In the genomic region with DNA sequence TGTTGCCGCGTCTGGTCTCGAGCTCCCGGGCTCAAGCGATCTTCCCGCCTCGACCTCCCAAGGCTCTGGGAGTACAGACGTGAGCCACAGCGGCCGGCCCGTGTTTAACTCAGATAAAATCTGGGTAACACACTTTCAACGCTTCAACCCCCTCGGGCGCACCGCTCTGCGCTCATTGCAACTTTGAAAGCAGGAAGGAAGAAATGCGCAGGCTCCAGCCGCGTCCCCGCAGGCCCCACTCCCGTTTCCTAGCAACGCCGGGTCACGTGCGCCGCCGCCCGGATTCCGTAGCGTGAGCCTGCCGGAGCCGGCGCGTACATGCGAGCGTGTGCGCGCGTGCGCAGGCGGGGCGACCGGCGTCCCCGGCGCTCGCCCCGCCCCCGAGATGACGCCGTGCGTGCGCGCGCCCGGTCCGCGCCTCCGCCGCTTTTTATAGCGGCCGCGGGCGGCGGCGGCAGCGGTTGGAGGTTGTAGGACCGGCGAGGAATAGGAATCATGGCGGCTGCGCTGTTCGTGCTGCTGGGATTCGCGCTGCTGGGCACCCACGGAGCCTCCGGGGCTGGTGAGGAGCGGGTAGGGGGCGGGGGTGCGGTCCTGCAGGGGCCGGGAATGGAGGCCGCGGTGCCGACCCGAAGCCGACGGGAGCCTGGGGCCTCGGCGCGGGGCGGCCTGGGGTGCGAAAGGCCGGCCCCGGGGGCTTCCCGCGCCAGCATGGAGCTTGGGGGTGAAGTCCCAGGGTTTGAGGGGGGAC, we compare ENCODE assay signal across 1 cellular context.
TF ChIP-seq lines count a peak whose summit lies in the region.

A gene (plus strand): TSS at position 457 of the 751 bp plus-strand sequence. CDS start 39 bp downstream, at position 496.

TF ChIP-seq in K562, 482 proteins besides CTCF, POLR2A, EP300 and RAD21 (continued from another document and continues in another):
- TF ChIP-seq, protein P1, sequence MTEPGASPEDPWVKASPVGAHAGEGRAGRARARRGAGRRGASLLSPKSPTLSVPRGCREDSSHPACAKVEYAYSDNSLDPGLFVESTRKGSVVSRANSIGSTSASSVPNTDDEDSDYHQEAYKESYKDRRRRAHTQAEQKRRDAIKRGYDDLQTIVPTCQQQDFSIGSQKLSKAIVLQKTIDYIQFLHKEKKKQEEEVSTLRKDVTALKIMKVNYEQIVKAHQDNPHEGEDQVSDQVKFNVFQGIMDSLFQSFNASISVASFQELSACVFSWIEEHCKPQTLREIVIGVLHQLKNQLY (CRISPR knock-in tag; conservative IDR thresholded peaks at IDR 0.05) = no peak
- no peak for TF ChIP-seq SP2 (IDR thresholded peaks at IDR 0.05; ENCODE audit: extremely low read depth, low read depth, low read length, poor library complexity, severe bottlenecking)
- peak; percentile 55; the same call in 1 of the 2 replicates for TF ChIP-seq MYNN (IDR thresholded peaks at IDR 0.05)
- TF ChIP-seq MYNN (CRISPR knock-in tag; IDR thresholded peaks at IDR 0.05) = no peak
- TF ChIP-seq GTF2E2 (tag; IDR thresholded peaks at IDR 0.05) = peak; percentile 88
- TF ChIP-seq RBM17 (IDR thresholded peaks at IDR 0.05; ENCODE audit: borderline replicate concordance, low read depth, low read length) = no peak
- TF ChIP-seq SREBF2 (CRISPR knock-in tag; IDR thresholded peaks at IDR 0.05) = no peak
- TF ChIP-seq ZNF146 (CRISPR knock-in tag; IDR thresholded peaks at IDR 0.05; ENCODE audit: unreplicated experiment) = no peak
- TF ChIP-seq NEUROD1 (IDR thresholded peaks at IDR 0.05; ENCODE audit: borderline replicate concordance, low read depth, low read length, partially characterized antibody) = no peak
- no peak for TF ChIP-seq NR2C2 (CRISPR knock-in tag; IDR thresholded peaks at IDR 0.05)
- TF ChIP-seq NR2C2 (tag; IDR thresholded peaks at IDR 0.05) = peak; percentile 32; the same call in 1 of the 2 replicates
- peak in 1 of 2 experiments; percentile 95; a peak in 2 of 4 replicates for TF ChIP-seq RCOR1 (IDR thresholded peaks at IDR 0.05; ENCODE audit: borderline replicate concordance in 1 of 2, low read depth in 2 of 2, low read length in 2 of 2)
- no peak for TF ChIP-seq PTRF (tag; IDR thresholded peaks at IDR 0.05)
- TF ChIP-seq ESRRA (IDR thresholded peaks at IDR 0.05; ENCODE audit: borderline replicate concordance, low read depth) = peak; percentile 55; the same call in 1 of the 2 replicates
- TF ChIP-seq ZNF830 (CRISPR knock-in tag; IDR thresholded peaks at IDR 0.05) = no peak
- TF ChIP-seq, protein P2, sequence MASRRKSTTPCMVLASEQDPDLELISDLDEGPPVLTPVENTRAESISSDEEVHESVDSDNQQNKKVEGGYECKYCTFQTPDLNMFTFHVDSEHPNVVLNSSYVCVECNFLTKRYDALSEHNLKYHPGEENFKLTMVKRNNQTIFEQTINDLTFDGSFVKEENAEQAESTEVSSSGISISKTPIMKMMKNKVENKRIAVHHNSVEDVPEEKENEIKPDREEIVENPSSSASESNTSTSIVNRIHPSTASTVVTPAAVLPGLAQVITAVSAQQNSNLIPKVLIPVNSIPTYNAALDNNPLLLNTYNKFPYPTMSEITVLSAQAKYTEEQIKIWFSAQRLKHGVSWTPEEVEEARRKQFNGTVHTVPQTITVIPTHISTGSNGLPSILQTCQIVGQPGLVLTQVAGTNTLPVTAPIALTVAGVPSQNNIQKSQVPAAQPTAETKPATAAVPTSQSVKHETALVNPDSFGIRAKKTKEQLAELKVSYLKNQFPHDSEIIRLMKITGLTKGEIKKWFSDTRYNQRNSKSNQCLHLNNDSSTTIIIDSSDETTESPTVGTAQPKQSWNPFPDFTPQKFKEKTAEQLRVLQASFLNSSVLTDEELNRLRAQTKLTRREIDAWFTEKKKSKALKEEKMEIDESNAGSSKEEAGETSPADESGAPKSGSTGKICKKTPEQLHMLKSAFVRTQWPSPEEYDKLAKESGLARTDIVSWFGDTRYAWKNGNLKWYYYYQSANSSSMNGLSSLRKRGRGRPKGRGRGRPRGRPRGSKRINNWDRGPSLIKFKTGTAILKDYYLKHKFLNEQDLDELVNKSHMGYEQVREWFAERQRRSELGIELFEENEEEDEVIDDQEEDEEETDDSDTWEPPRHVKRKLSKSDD (conservative IDR thresholded peaks at IDR 0.05; ENCODE audit: low read length) = no peak; the same call in 1 of the 2 replicates
- no peak for TF ChIP-seq WHSC1 (IDR thresholded peaks at IDR 0.05; ENCODE audit: low read length)
- peak; percentile 37; the same call in 1 of the 2 replicates for TF ChIP-seq ZNF780A (CRISPR knock-in tag; IDR thresholded peaks at IDR 0.05)
- TF ChIP-seq, protein P3, sequence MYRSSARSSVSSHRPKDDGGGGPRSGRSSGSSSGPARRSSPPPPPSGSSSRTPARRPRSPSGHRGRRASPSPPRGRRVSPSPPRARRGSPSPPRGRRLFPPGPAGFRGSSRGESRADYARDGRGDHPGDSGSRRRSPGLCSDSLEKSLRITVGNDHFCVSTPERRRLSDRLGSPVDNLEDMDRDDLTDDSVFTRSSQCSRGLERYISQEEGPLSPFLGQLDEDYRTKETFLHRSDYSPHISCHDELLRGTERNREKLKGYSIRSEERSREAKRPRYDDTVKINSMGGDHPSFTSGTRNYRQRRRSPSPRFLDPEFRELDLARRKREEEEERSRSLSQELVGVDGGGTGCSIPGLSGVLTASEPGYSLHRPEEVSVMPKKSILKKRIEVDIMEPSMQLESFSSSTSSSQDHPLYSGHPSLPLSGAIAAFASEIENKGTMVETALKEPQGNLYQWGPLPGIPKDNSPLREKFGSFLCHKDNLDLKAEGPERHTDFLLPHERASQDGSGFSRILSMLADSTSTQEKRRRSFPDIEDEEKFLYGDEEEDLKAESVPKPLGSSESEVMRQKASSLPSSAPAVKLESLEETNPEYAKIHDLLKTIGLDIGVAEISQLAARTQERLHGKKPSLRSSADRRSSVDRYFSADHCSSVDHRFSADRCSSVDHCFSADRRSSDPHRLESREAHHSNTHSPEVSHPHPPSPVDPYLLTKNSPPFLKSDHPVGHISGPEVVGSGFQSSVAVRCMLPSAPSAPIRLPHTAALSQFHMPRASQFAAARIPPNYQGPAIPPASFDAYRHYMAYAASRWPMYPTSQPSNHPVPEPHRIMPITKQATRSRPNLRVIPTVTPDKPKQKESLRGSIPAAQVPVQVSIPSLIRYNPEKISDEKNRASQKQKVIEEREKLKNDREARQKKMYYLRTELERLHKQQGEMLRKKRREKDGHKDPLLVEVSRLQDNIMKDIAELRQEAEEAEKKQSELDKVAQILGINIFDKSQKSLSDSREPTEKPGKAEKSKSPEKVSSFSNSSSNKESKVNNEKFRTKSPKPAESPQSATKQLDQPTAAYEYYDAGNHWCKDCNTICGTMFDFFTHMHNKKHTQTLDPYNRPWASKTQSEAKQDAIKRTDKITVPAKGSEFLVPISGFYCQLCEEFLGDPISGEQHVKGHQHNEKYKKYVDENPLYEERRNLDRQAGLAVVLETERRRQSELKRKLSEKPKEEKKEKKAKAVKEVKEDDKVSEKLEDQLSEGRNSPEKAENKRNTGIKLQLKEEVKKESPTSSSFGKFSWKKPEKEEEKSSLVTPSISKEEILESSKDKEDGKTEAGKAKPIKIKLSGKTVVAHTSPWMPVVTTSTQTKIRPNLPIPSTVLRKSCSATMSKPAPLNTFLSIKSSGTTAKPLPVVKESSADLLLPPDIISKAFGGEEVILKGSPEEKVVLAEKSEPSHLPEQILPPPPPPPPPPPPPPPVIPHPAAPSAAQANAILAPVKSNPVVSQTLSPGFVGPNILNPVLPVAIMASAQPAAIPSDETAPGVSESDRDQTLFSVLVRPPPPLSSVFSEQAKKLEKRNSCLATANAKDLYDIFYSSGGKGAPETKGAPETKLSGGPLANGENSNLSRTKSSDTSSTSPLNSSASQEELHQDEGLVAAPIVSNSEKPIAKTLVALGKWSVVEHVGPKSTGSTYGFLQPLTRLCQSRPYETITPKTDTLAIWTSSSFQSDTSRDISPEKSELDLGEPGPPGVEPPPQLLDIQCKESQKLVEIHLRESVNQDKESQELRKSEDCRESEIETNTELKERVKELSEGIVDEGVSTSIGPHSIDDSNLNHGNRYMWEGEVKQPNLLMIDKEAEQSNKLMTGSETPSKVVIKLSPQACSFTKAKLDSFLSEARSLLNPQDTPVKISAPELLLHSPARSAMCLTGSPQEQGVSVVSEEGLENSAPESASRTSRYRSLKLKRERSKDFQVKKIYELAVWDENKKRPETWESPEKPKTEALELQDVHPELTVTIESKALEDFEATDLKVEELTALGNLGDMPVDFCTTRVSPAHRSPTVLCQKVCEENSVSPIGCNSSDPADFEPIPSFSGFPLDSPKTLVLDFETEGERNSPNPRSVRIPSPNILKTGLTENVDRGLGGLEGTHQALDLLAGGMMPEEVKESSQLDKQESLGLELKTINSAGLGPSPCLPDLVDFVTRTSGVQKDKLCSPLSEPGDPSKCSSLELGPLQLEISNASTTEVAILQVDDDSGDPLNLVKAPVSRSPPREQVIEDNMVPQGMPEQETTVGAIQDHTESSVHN (IDR thresholded peaks at IDR 0.05; ENCODE audit: borderline replicate concordance in 1 of 2, low read depth in 1 of 2) = no peak
- no peak for TF ChIP-seq JUN (IDR thresholded peaks at IDR 0.05; ENCODE audit: borderline replicate concordance, low read depth, low read length)
- no peak for TF ChIP-seq JUN (CRISPR knock-in tag; IDR thresholded peaks at IDR 0.05; ENCODE audit: borderline replicate concordance)
- no peak for TF ChIP-seq MTA2 (IDR thresholded peaks at IDR 0.05; ENCODE audit: low read depth)
- TF ChIP-seq, protein P4, sequence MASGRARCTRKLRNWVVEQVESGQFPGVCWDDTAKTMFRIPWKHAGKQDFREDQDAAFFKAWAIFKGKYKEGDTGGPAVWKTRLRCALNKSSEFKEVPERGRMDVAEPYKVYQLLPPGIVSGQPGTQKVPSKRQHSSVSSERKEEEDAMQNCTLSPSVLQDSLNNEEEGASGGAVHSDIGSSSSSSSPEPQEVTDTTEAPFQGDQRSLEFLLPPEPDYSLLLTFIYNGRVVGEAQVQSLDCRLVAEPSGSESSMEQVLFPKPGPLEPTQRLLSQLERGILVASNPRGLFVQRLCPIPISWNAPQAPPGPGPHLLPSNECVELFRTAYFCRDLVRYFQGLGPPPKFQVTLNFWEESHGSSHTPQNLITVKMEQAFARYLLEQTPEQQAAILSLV (tag; IDR thresholded peaks at IDR 0.05) = no peak
- no peak for TF ChIP-seq ZNF586 (CRISPR knock-in tag; conservative IDR thresholded peaks at IDR 0.05)
- TF ChIP-seq BDP1 (IDR thresholded peaks at IDR 0.05; ENCODE audit: insufficient read depth, insufficient read length) = no peak
- no peak for TF ChIP-seq MAFK (IDR thresholded peaks at IDR 0.05; ENCODE audit: low read length)
- TF ChIP-seq SMAD3 (CRISPR knock-in tag; conservative IDR thresholded peaks at IDR 0.05) = no peak
- TF ChIP-seq, protein P5, sequence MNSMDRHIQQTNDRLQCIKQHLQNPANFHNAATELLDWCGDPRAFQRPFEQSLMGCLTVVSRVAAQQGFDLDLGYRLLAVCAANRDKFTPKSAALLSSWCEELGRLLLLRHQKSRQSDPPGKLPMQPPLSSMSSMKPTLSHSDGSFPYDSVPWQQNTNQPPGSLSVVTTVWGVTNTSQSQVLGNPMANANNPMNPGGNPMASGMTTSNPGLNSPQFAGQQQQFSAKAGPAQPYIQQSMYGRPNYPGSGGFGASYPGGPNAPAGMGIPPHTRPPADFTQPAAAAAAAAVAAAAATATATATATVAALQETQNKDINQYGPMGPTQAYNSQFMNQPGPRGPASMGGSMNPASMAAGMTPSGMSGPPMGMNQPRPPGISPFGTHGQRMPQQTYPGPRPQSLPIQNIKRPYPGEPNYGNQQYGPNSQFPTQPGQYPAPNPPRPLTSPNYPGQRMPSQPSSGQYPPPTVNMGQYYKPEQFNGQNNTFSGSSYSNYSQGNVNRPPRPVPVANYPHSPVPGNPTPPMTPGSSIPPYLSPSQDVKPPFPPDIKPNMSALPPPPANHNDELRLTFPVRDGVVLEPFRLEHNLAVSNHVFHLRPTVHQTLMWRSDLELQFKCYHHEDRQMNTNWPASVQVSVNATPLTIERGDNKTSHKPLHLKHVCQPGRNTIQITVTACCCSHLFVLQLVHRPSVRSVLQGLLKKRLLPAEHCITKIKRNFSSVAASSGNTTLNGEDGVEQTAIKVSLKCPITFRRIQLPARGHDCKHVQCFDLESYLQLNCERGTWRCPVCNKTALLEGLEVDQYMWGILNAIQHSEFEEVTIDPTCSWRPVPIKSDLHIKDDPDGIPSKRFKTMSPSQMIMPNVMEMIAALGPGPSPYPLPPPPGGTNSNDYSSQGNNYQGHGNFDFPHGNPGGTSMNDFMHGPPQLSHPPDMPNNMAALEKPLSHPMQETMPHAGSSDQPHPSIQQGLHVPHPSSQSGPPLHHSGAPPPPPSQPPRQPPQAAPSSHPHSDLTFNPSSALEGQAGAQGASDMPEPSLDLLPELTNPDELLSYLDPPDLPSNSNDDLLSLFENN (IDR thresholded peaks at IDR 0.05; ENCODE audit: low read depth in 2 of 2, low read length in 2 of 2) = peak in 1 of 2 experiments; percentile 54; a peak in 2 of 4 replicates
- TF ChIP-seq, protein P6, sequence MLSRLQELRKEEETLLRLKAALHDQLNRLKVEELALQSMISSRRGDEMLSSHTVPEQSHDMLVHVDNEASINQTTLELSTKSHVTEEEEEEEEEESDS (CRISPR knock-in tag; IDR thresholded peaks at IDR 0.05) = no peak
- TF ChIP-seq HNRNPK (IDR thresholded peaks at IDR 0.05; ENCODE audit: low read depth, low read length, poor library complexity, severe bottlenecking) = no peak
- TF ChIP-seq, protein P7, sequence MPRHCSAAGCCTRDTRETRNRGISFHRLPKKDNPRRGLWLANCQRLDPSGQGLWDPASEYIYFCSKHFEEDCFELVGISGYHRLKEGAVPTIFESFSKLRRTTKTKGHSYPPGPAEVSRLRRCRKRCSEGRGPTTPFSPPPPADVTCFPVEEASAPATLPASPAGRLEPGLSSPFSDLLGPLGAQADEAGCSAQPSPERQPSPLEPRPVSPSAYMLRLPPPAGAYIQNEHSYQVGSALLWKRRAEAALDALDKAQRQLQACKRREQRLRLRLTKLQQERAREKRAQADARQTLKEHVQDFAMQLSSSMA (CRISPR knock-in tag; IDR thresholded peaks at IDR 0.05) = peak; percentile 45; the same call in 1 of the 2 replicates
- no peak for TF ChIP-seq MIER1 (IDR thresholded peaks at IDR 0.05; ENCODE audit: low read depth)
- no peak for TF ChIP-seq PRMT5 (CRISPR knock-in tag; IDR thresholded peaks at IDR 0.05)
- peak; percentile 87; the same call in 1 of the 2 replicates for TF ChIP-seq TGIF2 (CRISPR knock-in tag; IDR thresholded peaks at IDR 0.05)
- TF ChIP-seq NR3C1 (CRISPR knock-in tag; IDR thresholded peaks at IDR 0.05) = no peak
- TF ChIP-seq ZNF431 (CRISPR knock-in tag; IDR thresholded peaks at IDR 0.05) = no peak
- no peak for TF ChIP-seq NR1H2 (CRISPR knock-in tag; IDR thresholded peaks at IDR 0.05)
- 0 out of 4 replicates have a peak, but pooled peaks of 1 of the 2 experiments have one; percentile 8 for TF ChIP-seq TRIM24 (IDR thresholded peaks at IDR 0.05)
- TF ChIP-seq POU5F1 (IDR thresholded peaks at IDR 0.05; ENCODE audit: borderline replicate concordance, low read depth, low read length, partially characterized antibody) = peak; percentile 34
- peak; percentile 47; the same call in 1 of the 2 replicates for TF ChIP-seq CBFA2T3 (IDR thresholded peaks at IDR 0.05)
- TF ChIP-seq MXI1 (IDR thresholded peaks at IDR 0.05; ENCODE audit: low read depth, low read length) = peak; percentile 81
